In genomic region chr3:58173029-58173669, GRCh38 we compare ENCODE assay signal across 1 cellular context.
TF ChIP-seq lines count a peak whose summit lies in the region.

No MANE protein-coding gene starts in this region.

TF ChIP-seq in HepG2, 621 proteins besides CTCF, POLR2A, EP300 and RAD21 (continued from another document and continues in another):
- no peak for TF ChIP-seq ZNF687 (CRISPR knock-in tag; IDR thresholded peaks at IDR 0.05)
- TF ChIP-seq ELF1 (CRISPR knock-in tag; IDR thresholded peaks at IDR 0.05), result no peak
- no peak for TF ChIP-seq ZNF10 (CRISPR knock-in tag; IDR thresholded peaks at IDR 0.05; ENCODE audit: borderline replicate concordance, low read depth)
- TF ChIP-seq ETV5 (CRISPR knock-in tag; IDR thresholded peaks at IDR 0.05; ENCODE audit: borderline replicate concordance), result peak; percentile 11; the same call in 1 of the 2 replicates
- TF ChIP-seq, protein P1, sequence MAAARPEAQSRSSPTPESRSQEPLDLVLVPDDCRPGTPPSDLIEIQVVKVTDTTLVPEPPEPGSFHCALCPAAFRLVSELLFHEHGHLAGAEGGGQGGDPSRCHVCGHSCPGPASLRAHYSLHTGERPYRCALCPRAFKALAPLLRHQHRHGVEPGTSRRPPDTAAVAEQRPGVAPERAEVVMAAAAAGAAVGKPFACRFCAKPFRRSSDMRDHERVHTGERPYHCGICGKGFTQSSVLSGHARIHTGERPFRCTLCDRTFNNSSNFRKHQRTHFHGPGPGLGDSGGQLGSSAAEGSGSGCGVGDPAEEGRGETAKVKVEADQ (CRISPR knock-in tag; IDR thresholded peaks at IDR 0.05; ENCODE audit: borderline replicate concordance), result no peak
- TF ChIP-seq RBAK (CRISPR knock-in tag; IDR thresholded peaks at IDR 0.05), result no peak
- no peak for TF ChIP-seq SP140L (CRISPR knock-in tag; IDR thresholded peaks at IDR 0.05; ENCODE audit: borderline replicate concordance)
- TF ChIP-seq ARNT2 (CRISPR knock-in tag; IDR thresholded peaks at IDR 0.05; ENCODE audit: low read depth), result 0 out of 2 replicates have a peak, but pooled peaks have one; percentile 10
- no peak for TF ChIP-seq MEIS2 (CRISPR knock-in tag; IDR thresholded peaks at IDR 0.05)
- no peak for TF ChIP-seq EZH2 (conservative IDR thresholded peaks at IDR 0.05; ENCODE audit: low read depth, low read length)
- TF ChIP-seq ZNF30 (CRISPR knock-in tag; IDR thresholded peaks at IDR 0.05), result no peak
- peak; percentile 31 for TF ChIP-seq ASH2L (IDR thresholded peaks at IDR 0.05; ENCODE audit: insufficient read length, low read depth, low read length)
- TF ChIP-seq JUN (CRISPR knock-in tag; IDR thresholded peaks at IDR 0.05), result 0 out of 2 replicates have a peak, but pooled peaks have one; percentile 36
- TF ChIP-seq GPN1 (CRISPR knock-in tag; IDR thresholded peaks at IDR 0.05; ENCODE audit: borderline replicate concordance), result no peak
- TF ChIP-seq ZNF749 (CRISPR knock-in tag; IDR thresholded peaks at IDR 0.05; ENCODE audit: borderline replicate concordance), result no peak
- no peak for TF ChIP-seq SIX1 (CRISPR knock-in tag; IDR thresholded peaks at IDR 0.05; ENCODE audit: borderline replicate concordance)
- TF ChIP-seq TGIF2 (CRISPR knock-in tag; IDR thresholded peaks at IDR 0.05), result 0 out of 2 replicates have a peak, but pooled peaks have one; percentile 40
- TF ChIP-seq, protein P2, sequence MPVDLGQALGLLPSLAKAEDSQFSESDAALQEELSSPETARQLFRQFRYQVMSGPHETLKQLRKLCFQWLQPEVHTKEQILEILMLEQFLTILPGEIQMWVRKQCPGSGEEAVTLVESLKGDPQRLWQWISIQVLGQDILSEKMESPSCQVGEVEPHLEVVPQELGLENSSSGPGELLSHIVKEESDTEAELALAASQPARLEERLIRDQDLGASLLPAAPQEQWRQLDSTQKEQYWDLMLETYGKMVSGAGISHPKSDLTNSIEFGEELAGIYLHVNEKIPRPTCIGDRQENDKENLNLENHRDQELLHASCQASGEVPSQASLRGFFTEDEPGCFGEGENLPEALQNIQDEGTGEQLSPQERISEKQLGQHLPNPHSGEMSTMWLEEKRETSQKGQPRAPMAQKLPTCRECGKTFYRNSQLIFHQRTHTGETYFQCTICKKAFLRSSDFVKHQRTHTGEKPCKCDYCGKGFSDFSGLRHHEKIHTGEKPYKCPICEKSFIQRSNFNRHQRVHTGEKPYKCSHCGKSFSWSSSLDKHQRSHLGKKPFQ (CRISPR knock-in tag; IDR thresholded peaks at IDR 0.05; ENCODE audit: insufficient replicate concordance), result no peak
- no peak for TF ChIP-seq IRF2 (CRISPR knock-in tag; IDR thresholded peaks at IDR 0.05)
- no peak for TF ChIP-seq ZNF121 (CRISPR knock-in tag; IDR thresholded peaks at IDR 0.05)
- TF ChIP-seq PHF20 (CRISPR knock-in tag; IDR thresholded peaks at IDR 0.05), result no peak; the same call in 1 of the 2 replicates
- no peak for TF ChIP-seq ZSCAN31 (CRISPR knock-in tag; IDR thresholded peaks at IDR 0.05; ENCODE audit: low read depth)
- TF ChIP-seq DRAP1 (CRISPR knock-in tag; IDR thresholded peaks at IDR 0.05), result no peak
- TF ChIP-seq ZMAT3 (CRISPR knock-in tag; conservative IDR thresholded peaks at IDR 0.05), result no peak
- no peak; the same call in 1 of the 2 replicates for TF ChIP-seq SOX5 (CRISPR knock-in tag; IDR thresholded peaks at IDR 0.05; ENCODE audit: borderline replicate concordance)
- TF ChIP-seq ZNF788 (CRISPR knock-in tag; IDR thresholded peaks at IDR 0.05; ENCODE audit: borderline replicate concordance), result no peak
- TF ChIP-seq NFATC3 (CRISPR knock-in tag; IDR thresholded peaks at IDR 0.05), result no peak
- peak; percentile 33 to 46; a peak in 2 of 4 replicates for TF ChIP-seq NR2F1 (CRISPR knock-in tag; IDR thresholded peaks at IDR 0.05)
- TF ChIP-seq ZSCAN29 (CRISPR knock-in tag; conservative IDR thresholded peaks at IDR 0.05), result no peak
- no peak for TF ChIP-seq ZNF543 (CRISPR knock-in tag; IDR thresholded peaks at IDR 0.05)
- TF ChIP-seq CCAR2 (optimal IDR thresholded peaks at IDR 0.05; ENCODE audit: low read depth, low read length), result no peak
- no peak for TF ChIP-seq KLF11 (CRISPR knock-in tag; IDR thresholded peaks at IDR 0.05)
- TF ChIP-seq, protein P3, sequence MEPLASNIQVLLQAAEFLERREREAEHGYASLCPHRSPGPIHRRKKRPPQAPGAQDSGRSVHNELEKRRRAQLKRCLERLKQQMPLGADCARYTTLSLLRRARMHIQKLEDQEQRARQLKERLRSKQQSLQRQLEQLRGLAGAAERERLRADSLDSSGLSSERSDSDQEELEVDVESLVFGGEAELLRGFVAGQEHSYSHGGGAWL (CRISPR knock-in tag; IDR thresholded peaks at IDR 0.05), result no peak
- TF ChIP-seq, protein P4, sequence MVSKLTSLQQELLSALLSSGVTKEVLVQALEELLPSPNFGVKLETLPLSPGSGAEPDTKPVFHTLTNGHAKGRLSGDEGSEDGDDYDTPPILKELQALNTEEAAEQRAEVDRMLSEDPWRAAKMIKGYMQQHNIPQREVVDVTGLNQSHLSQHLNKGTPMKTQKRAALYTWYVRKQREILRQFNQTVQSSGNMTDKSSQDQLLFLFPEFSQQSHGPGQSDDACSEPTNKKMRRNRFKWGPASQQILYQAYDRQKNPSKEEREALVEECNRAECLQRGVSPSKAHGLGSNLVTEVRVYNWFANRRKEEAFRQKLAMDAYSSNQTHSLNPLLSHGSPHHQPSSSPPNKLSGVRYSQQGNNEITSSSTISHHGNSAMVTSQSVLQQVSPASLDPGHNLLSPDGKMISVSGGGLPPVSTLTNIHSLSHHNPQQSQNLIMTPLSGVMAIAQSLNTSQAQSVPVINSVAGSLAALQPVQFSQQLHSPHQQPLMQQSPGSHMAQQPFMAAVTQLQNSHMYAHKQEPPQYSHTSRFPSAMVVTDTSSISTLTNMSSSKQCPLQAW (CRISPR knock-in tag; IDR thresholded peaks at IDR 0.05), result no peak; the same call in 1 of the 2 replicates
- TF ChIP-seq HNRNPK (IDR thresholded peaks at IDR 0.05; ENCODE audit: low read depth, low read length, poor library complexity, severe bottlenecking), result no peak
- TF ChIP-seq ZBTB20 (CRISPR knock-in tag; IDR thresholded peaks at IDR 0.05; ENCODE audit: borderline replicate concordance, low read depth), result no peak
- TF ChIP-seq GFI1 (CRISPR knock-in tag; IDR thresholded peaks at IDR 0.05; ENCODE audit: borderline replicate concordance), result peak; percentile 80; the same call in 1 of the 2 replicates
- no peak; the same call in 1 of the 2 replicates for TF ChIP-seq HIVEP1 (CRISPR knock-in tag; IDR thresholded peaks at IDR 0.05)
- TF ChIP-seq ELF4 (CRISPR knock-in tag; IDR thresholded peaks at IDR 0.05; ENCODE audit: borderline replicate concordance), result no peak
- TF ChIP-seq SMAD1 (CRISPR knock-in tag; IDR thresholded peaks at IDR 0.05; ENCODE audit: borderline replicate concordance, low read depth), result 0 out of 2 replicates have a peak, but pooled peaks have one; percentile 74
- TF ChIP-seq POLR2AphosphoS5 (IDR thresholded peaks at IDR 0.05; ENCODE audit: low read depth, low read length), result no peak
- no peak for TF ChIP-seq ZC3H4 (CRISPR knock-in tag; IDR thresholded peaks at IDR 0.05; ENCODE audit: borderline replicate concordance)
- TF ChIP-seq SOX6 (IDR thresholded peaks at IDR 0.05), result no peak
- no peak for TF ChIP-seq SOX6 (CRISPR knock-in tag; IDR thresholded peaks at IDR 0.05)
- TF ChIP-seq PHB2 (IDR thresholded peaks at IDR 0.05; ENCODE audit: partially characterized antibody), result no peak
- no peak for TF ChIP-seq ZNF557 (CRISPR knock-in tag; IDR thresholded peaks at IDR 0.05)
- no peak for TF ChIP-seq MEF2D (CRISPR knock-in tag; IDR thresholded peaks at IDR 0.05)
- no peak for TF ChIP-seq ESRRA (CRISPR knock-in tag; IDR thresholded peaks at IDR 0.05; ENCODE audit: low read depth)
- TF ChIP-seq ZNF572 (CRISPR knock-in tag; IDR thresholded peaks at IDR 0.05), result no peak
- TF ChIP-seq ZNF776 (CRISPR knock-in tag; IDR thresholded peaks at IDR 0.05), result no peak
- TF ChIP-seq ZNF256 (CRISPR knock-in tag; conservative IDR thresholded peaks at IDR 0.05), result no peak
- no peak for TF ChIP-seq SIN3B (IDR thresholded peaks at IDR 0.05; ENCODE audit: low read length)
- no peak for TF ChIP-seq HNRNPLL (IDR thresholded peaks at IDR 0.05; ENCODE audit: low read depth, low read length, poor library complexity, severe bottlenecking)
- TF ChIP-seq, protein P5, sequence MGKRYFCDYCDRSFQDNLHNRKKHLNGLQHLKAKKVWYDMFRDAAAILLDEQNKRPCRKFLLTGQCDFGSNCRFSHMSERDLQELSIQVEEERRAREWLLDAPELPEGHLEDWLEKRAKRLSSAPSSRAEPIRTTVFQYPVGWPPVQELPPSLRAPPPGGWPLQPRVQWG (CRISPR knock-in tag; IDR thresholded peaks at IDR 0.05; ENCODE audit: borderline replicate concordance, low read depth), result no peak
- no peak for TF ChIP-seq RFX3 (CRISPR knock-in tag; IDR thresholded peaks at IDR 0.05)
- TF ChIP-seq FOXC1 (CRISPR knock-in tag; IDR thresholded peaks at IDR 0.05; ENCODE audit: borderline replicate concordance), result no peak
- no peak for TF ChIP-seq MYNN (CRISPR knock-in tag; IDR thresholded peaks at IDR 0.05; ENCODE audit: low read depth)
- TF ChIP-seq, protein P6, sequence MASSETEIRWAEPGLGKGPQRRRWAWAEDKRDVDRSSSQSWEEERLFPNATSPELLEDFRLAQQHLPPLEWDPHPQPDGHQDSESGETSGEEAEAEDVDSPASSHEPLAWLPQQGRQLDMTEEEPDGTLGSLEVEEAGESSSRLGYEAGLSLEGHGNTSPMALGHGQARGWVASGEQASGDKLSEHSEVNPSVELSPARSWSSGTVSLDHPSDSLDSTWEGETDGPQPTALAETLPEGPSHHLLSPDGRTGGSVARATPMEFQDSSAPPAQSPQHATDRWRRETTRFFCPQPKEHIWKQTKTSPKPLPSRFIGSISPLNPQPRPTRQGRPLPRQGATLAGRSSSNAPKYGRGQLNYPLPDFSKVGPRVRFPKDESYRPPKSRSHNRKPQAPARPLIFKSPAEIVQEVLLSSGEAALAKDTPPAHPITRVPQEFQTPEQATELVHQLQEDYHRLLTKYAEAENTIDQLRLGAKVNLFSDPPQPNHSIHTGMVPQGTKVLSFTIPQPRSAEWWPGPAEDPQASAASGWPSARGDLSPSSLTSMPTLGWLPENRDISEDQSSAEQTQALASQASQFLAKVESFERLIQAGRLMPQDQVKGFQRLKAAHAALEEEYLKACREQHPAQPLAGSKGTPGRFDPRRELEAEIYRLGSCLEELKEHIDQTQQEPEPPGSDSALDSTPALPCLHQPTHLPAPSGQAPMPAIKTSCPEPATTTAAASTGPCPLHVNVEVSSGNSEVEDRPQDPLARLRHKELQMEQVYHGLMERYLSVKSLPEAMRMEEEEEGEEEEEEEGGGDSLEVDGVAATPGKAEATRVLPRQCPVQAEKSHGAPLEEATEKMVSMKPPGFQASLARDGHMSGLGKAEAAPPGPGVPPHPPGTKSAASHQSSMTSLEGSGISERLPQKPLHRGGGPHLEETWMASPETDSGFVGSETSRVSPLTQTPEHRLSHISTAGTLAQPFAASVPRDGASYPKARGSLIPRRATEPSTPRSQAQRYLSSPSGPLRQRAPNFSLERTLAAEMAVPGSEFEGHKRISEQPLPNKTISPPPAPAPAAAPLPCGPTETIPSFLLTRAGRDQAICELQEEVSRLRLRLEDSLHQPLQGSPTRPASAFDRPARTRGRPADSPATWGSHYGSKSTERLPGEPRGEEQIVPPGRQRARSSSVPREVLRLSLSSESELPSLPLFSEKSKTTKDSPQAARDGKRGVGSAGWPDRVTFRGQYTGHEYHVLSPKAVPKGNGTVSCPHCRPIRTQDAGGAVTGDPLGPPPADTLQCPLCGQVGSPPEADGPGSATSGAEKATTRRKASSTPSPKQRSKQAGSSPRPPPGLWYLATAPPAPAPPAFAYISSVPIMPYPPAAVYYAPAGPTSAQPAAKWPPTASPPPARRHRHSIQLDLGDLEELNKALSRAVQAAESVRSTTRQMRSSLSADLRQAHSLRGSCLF (CRISPR knock-in tag; IDR thresholded peaks at IDR 0.05; ENCODE audit: borderline replicate concordance), result no peak
- TF ChIP-seq ZNF432 (CRISPR knock-in tag; IDR thresholded peaks at IDR 0.05; ENCODE audit: borderline replicate concordance), result no peak
- TF ChIP-seq ZNF343 (CRISPR knock-in tag; IDR thresholded peaks at IDR 0.05), result no peak
- no peak for TF ChIP-seq KLF15 (CRISPR knock-in tag; IDR thresholded peaks at IDR 0.05; ENCODE audit: borderline replicate concordance)
